In genomic region chr4:39539026-39539690, GRCh38 we compare ENCODE assay signal across 18 cellular contexts. TPM values are rescaled to one million over a fixed set of nuclear protein-coding genes. Genes with fewer than 3 reads are reported as not detected.
DNase-seq lines count a peak whose midpoint lies in the region; ATAC-seq, FAIRE-seq and TF ChIP-seq lines count a peak whose summit lies in the region.
"Had no signal": no experiment of that assay in that cellular context is flagged by ENCODE, and none has a peak within 500 bp of the region (broad histone marks: within the 10 kb centered on the region; RNA-seq: fewer than 3 reads in every experiment).

No MANE protein-coding gene starts in this region.

- TF ChIP-seq EP300 in A549 (IDR thresholded peaks at IDR 0.05): no peak

- H3K36me3 ChIP-seq in mesenchymal stem cell (ENCODE audit: control insufficient read depth in 1 of 2, insufficient read depth in 2 of 2, low read depth in 1 of 2, low read length in 2 of 2): peaks cover 0 to 22% of the 10 kb centered on the region in 2 experiments

- H3K4me1 ChIP-seq in A549 (peaks cover 67% of the 10 kb centered on the region), mesenchymal stem cell (ENCODE audit: control insufficient read depth, insufficient read depth, low read depth, low read length) (peaks cover 12% of the 10 kb centered on the region)

- no peak overlapping the region for H3K4ac ChIP-seq in mesenchymal stem cell (ENCODE audit: low read depth in 1 of 2, low read length in 2 of 2)

- no peak overlapping the region for H2BK12ac ChIP-seq in mesenchymal stem cell (ENCODE audit: low read length in 2 of 2)

- TF ChIP-seq RAD21 in A549 (conservative IDR thresholded peaks at IDR 0.05 in 1 of 2, IDR thresholded peaks at IDR 0.05 in 1 of 2): no peak

- peak overlapping the region; percentile 72 for H2AK5ac ChIP-seq in mesenchymal stem cell (ENCODE audit: low read length, severe bottlenecking)

- H4K8ac ChIP-seq in mesenchymal stem cell (ENCODE audit: low read length): no peak overlapping the region

- peak in 1 of 2 experiments; percentile 62 for DNase-seq in A549 (ENCODE audit: low read depth in 1 of 2, low spot score in 1 of 2)
- peak; percentile 18 for DNase-seq in LHCN-M2 (ENCODE audit: low read depth)
- DNase-seq in astrocyte of the spinal cord (ENCODE audit: low read depth, low spot score): peak; percentile 66
- no peak for DNase-seq in mesenchymal stem cell
- no peak for DNase-seq in T1000 (lab: John Stamatoyannopoulos, UW)
- DNase-seq in SW480 (ENCODE audit: low spot score): no peak
- no peak for DNase-seq in cerebellum (ENCODE audit: low spot score)
- DNase-seq in GM10266 (ENCODE audit: extremely low spot score): no peak
- DNase-seq: activated naive CD4-positive, alpha-beta T cell; AML-193; DMS79; hypothalamus; NCI-H524 treated with DMSO at 0.1 percent for 48 hours; SHP77; stimulated activated CD4-positive, alpha-beta T cell treated with anti-CD3 and anti-CD28 coated beads, Interleukin-1b, Interleukin-23, amount 100 ng/mL, for 48 hours had no signal

- H3K27ac ChIP-seq in A549 (peak overlapping the region; percentile 79 to 90), mesenchymal stem cell (ENCODE audit: low read length, poor library complexity, severe bottlenecking) (peak overlapping the region; percentile 92)

- H2BK5ac ChIP-seq in mesenchymal stem cell (ENCODE audit: low read depth, low read length, poor library complexity, severe bottlenecking): no peak overlapping the region

- FAIRE-seq in A549 (lab: Jason Lieb, UNC): no peak
- FAIRE-seq: TTC549, urothelium cell line had no signal

- WGBS in A549 (ENCODE audit: missing lambda C conversion rate): 3% methylated on average over 7 of the region's 7 CpGs
- WGBS in mesenchymal stem cell: 88% methylated on average over 7 of the region's 7 CpGs

- H3K4me2 ChIP-seq in A549: peak overlapping the region; percentile 84
- peak overlapping the region; percentile 36 for H3K4me2 ChIP-seq in mesenchymal stem cell (ENCODE audit: low read length, poor library complexity, severe bottlenecking)

- H3K14ac ChIP-seq in mesenchymal stem cell (ENCODE audit: low read length in 2 of 2): peak overlapping the region in 1 of 2 experiments; percentile 8

- in situ Hi-C loops in astrocyte of the spinal cord (cut with HindIII; ENCODE audit: low sequenced_read_pairs): no loop called here

- TF ChIP-seq POLR2A in A549 (IDR thresholded peaks at IDR 0.05; ENCODE audit: low read length): no peak

- H2BK120ac ChIP-seq in mesenchymal stem cell (ENCODE audit: low read depth, low read length): no peak overlapping the region

- no peaks in the 10 kb centered on the region for H3K27me3 ChIP-seq in mesenchymal stem cell (ENCODE audit: control insufficient read depth in 1 of 2, insufficient read depth in 1 of 2, low read length in 2 of 2)

- peak; percentile 50 to 52; a peak in 3 of 6 replicates for ATAC-seq in A549

- no peak overlapping the region for H4K91ac ChIP-seq in mesenchymal stem cell (ENCODE audit: low read length)

- no peak overlapping the region for H3K18ac ChIP-seq in mesenchymal stem cell (ENCODE audit: low read depth in 1 of 2, low read length in 2 of 2)

- H3K4me3 ChIP-seq in A549 (peak overlapping the region; percentile 15; the same call in 1 of the 3 replicates), astrocyte of the spinal cord (ENCODE audit: low read depth, low read length) (no peak overlapping the region), mesenchymal stem cell (ENCODE audit: insufficient read depth in 1 of 2, low read depth in 1 of 2, low read length in 2 of 2) (no peak overlapping the region)
- H3K4me3 ChIP-seq: lung had no signal

- H3K23ac ChIP-seq in mesenchymal stem cell (ENCODE audit: low read length in 2 of 2): no peak overlapping the region

- no peak for TF ChIP-seq CTCF in A549 (IDR thresholded peaks at IDR 0.05)
- TF ChIP-seq CTCF in astrocyte of the spinal cord (IDR thresholded peaks at IDR 0.05; ENCODE audit: low read depth, low read length): no peak
- TF ChIP-seq CTCF in GM10266 (IDR thresholded peaks at IDR 0.05; ENCODE audit: control insufficient read depth, insufficient read depth, low read depth, missing control alignments): no peak

- no peak overlapping the region for H2BK15ac ChIP-seq in mesenchymal stem cell (ENCODE audit: low read depth, poor library complexity, severe bottlenecking)

- H3K9me3 ChIP-seq in A549: no peaks in the 10 kb centered on the region
- H3K9me3 ChIP-seq in mesenchymal stem cell (ENCODE audit: control insufficient read depth, low read length): no peaks in the 10 kb centered on the region

- CTCF ChIA-PET in A549 (lab: Yijun Ruan, JAX): no interaction called here

- POLR2A ChIA-PET in A549 (lab: Yijun Ruan, JAX): interaction anchor here (0.7 to 1.3 kb wide), 3 partner anchors 10 to 29 kb away, joined by 3 to 4 read pairs (median 3); no protein-coding TSS in a partner anchor

- H3K79me1 ChIP-seq in mesenchymal stem cell (replicated peaks; ENCODE audit: low read length, poor library complexity, severe bottlenecking): peaks cover 12% of the 10 kb centered on the region

- no peak overlapping the region for H2AFZ ChIP-seq in mesenchymal stem cell (ENCODE audit: low read depth, low read length)

- H3K9ac ChIP-seq in mesenchymal stem cell (ENCODE audit: low read length): no peak overlapping the region

TF ChIP-seq in A549, 52 proteins besides CTCF, POLR2A, EP300 and RAD21:
- peak; percentile 48; the same call in 1 of the 2 replicates for TF ChIP-seq GATA3 (IDR thresholded peaks at IDR 0.05; ENCODE audit: borderline replicate concordance)
- TF ChIP-seq PHF8 (IDR thresholded peaks at IDR 0.05; ENCODE audit: borderline replicate concordance, low read depth): no peak
- no peak for TF ChIP-seq EHF (CRISPR knock-in tag; IDR thresholded peaks at IDR 0.05)
- no peak for TF ChIP-seq RCOR1 (IDR thresholded peaks at IDR 0.05; ENCODE audit: low read depth, low read length)
- TF ChIP-seq RFX5 (IDR thresholded peaks at IDR 0.05): peak; percentile 68; the same call in 1 of the 2 replicates
- TF ChIP-seq HOXB5 (CRISPR knock-in tag; IDR thresholded peaks at IDR 0.05): no peak

RNA-seq across cellular contexts. Expression of gene UGDH, which starts 11.9 kb away (rescaled TPM):
- 417 and 610 TPM in 2 replicates for polyA plus RNA-seq in A549 (2011; rRNA removed)
- polyA plus RNA-seq in A549 (2012; cell fraction: cytosol; rRNA removed): 219 and 276 TPM in 2 replicates
- polyA plus RNA-seq in A549 (2012; cell fraction: nucleus; rRNA removed): 133 and 438 TPM in 2 replicates
- polyA plus RNA-seq in A549 (2017; fragmentation: RNase III; extraction: RNeasy Plus Mini Kit Qiagen cat#74134 plus additional on column Dnase treatment): 597 to 691 TPM (median 679 TPM) in 3 replicates
- 250 and 294 TPM in 2 replicates for polyA minus RNA-seq in A549 (2011; rRNA and poly(A)+ RNA removed)
- total RNA-seq in LHCN-M2 (2014; rRNA removed): 102 and 114 TPM in 2 replicates
- polyA plus RNA-seq in LHCN-M2 (2012): 44.4 TPM
- polyA plus RNA-seq in mesenchymal stem cell (2013, experiment 1 of 2): 56.0 TPM
- polyA plus RNA-seq in mesenchymal stem cell (2013, experiment 2 of 2): 52.3 TPM
- 20.3 TPM for total RNA-seq in cerebellum

Comparison
In these comparisons a context has a peak if more than half of its experiments do, and no peak if none do; other contexts are left out.
1. DNase-seq: peak in LHCN-M2 (single experiment) and astrocyte of the spinal cord (single experiment); none in mesenchymal stem cell (single experiment), T1000 (single experiment), SW480 (single experiment), cerebellum (single experiment) and GM10266 (single experiment).